Comparison of ENCODE assay signal across 30 cellular contexts in the genomic region with DNA sequence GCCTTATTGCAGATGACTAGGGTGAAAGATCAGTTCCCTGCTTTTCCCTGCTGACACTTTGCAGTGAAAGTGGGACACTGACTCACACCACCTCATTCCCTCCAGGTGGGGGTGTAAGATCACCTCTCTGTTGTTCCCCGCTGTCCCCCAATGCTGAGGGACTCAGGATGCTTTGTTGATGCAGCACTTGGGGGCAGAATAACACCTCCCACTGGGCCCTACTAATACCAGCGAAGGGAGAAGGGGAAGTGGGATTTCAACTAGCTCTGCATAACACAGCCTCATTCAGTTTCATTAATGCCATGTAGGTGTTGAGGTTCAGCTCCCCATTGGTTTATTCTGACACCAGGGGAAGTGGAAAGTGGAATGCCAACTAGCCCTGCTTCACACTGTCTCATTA. TPM values are rescaled to one million over a fixed set of nuclear protein-coding genes. Genes with fewer than 3 reads are reported as not detected.
"Had no signal": no experiment of that assay in that cellular context is flagged by ENCODE, and none has a peak within 500 bp of the region (broad histone marks: within the 10 kb centered on the region; RNA-seq: fewer than 3 reads in every experiment).

No MANE protein-coding gene starts in this region.

- H3K27ac ChIP-seq: esophagus squamous epithelium, heart right ventricle, pancreas, prostate gland, skin epidermis, thoracic aorta, WERI-Rb-1 had no signal

- DNase-seq: activated CD4-positive, alpha-beta memory T cell treated with anti-CD3 and anti-CD28 coated beads, Interleukin-2, amount 10 ng/mL, durations not matched to agents 7 days and 5 days; activated CD4-positive, alpha-beta T cell treated with anti-CD3 and anti-CD28 coated beads, Interleukin-2, amount 10 ng/mL, durations not matched to agents 24 days and 14 days; activated CD4-positive, CD25-positive, alpha-beta regulatory T cell treated with anti-CD3 and anti-CD28 coated beads, Interleukin-2, amount 50 U/mL, for 72 hours; activated naive CD8-positive, alpha-beta T cell treated with anti-CD3 and anti-CD28 coated beads, Interleukin-2, amount 50 U/mL, for 24 hours; activated T-cell treated with anti-CD3 and anti-CD28 coated beads, Interleukin-2, amount 50 U/mL, for 4 hours; amygdala; caudate nucleus; esophagus squamous epithelium; foreskin melanocyte; heart right ventricle; left colon; mammary epithelial cell; midbrain; naive thymus-derived CD4-positive, alpha-beta T cell; nucleus accumbens; pancreas; retina; stimulated activated CD4-positive, alpha-beta T cell treated with anti-CD3 and anti-CD28 coated beads, Interleukin-12 subunit alpha, Interleukin-12 subunit beta, amount 100 ng/mL, for 4 hours; stimulated activated CD4-positive, alpha-beta T cell treated with anti-CD3 and anti-CD28 coated beads, Interleukin-4, amount 100 ng/mL, for 1 hour; T-helper 9 cell; trophoblast cell; WERI-Rb-1 had no signal

- H3K4me1 ChIP-seq: esophagus squamous epithelium, heart right ventricle, pancreas, prostate gland had no signal

- ATAC-seq: activated naive CD8-positive, alpha-beta T cell treated with anti-CD3 and anti-CD28 coated beads, Interleukin-2, amount 50 U/mL, for 24 hours; activated T-cell treated with anti-CD3 and anti-CD28 coated beads, Interleukin-2, amount 50 U/mL, for 4 hours; heart right ventricle; left colon; naive thymus-derived CD4-positive, alpha-beta T cell; pancreas; sciatic nerve had no signal

- FAIRE-seq: keratinocyte, urothelium cell line had no signal

- H3K4me3 ChIP-seq: esophagus squamous epithelium, heart right ventricle, pancreas, prostate gland, skin epidermis, thoracic aorta had no signal

- H3K9me3 ChIP-seq: esophagus squamous epithelium, pancreas, prostate gland, thoracic aorta had no signal

- H3K36me3 ChIP-seq: esophagus squamous epithelium, heart right ventricle, pancreas, prostate gland, thoracic aorta, WERI-Rb-1 had no signal

RNA-seq across cellular contexts. Expression of a gene that starts 43.6 kb away (rescaled TPM):
- total RNA-seq: activated CD4-positive, alpha-beta memory T cell treated with anti-CD3 and anti-CD28 coated beads, Interleukin-2, amount 10 ng/mL, durations not matched to agents 7 days and 5 days; activated CD4-positive, alpha-beta T cell treated with anti-CD3 and anti-CD28 coated beads, Interleukin-2, amount 10 ng/mL, durations not matched to agents 24 days and 14 days; activated T-cell treated with anti-CD3 and anti-CD28 coated beads, Interleukin-2, amount 50 U/mL, for 4 hours; activated T-helper 2 cell treated with anti-CD3 and anti-CD28 coated beads, Interferon-gamma antibody, Interleukin-2, Interleukin-4, amounts not matched to agents 10 μg/mL and 5 μg/mL and 100 μg/mL, durations not matched to agents 14 hours and 24 hours and 36 hours; glomerular endothelial cell; heart right ventricle; left colon; naive thymus-derived CD4-positive, alpha-beta T cell; thoracic aorta had no signal
- polyA plus RNA-seq: naive thymus-derived CD4-positive, alpha-beta T cell; pancreas had no signal
